ENCODE assay signal across 1 cellular context in the genomic region with DNA sequence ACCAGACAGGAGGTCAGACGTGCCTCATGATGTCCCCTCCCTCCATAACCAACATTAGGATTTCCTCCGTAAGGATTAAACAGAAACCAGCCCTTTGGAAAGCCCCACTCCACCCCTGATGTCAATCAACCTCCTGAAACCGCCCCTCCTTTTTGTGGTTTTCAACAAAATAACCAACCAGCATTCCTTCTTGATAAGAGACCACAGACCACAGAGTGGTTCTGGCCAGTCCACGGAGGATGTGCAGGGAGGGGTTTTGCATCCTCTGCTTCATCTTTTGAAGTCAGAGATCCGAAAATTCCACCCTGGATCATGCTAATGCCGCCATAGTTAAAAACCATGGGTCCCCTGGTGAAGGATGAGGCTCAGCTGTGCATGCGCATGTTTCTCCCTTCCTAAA.
TF ChIP-seq lines count a peak whose summit lies in the region.

No MANE protein-coding gene starts in this region.

TF ChIP-seq in HepG2, 621 proteins besides CTCF, POLR2A, EP300 and RAD21 (continued from another document):
- TF ChIP-seq ZNF616 (CRISPR knock-in tag; IDR thresholded peaks at IDR 0.05; ENCODE audit: low read depth) (no peak), ZNF547 (CRISPR knock-in tag; IDR thresholded peaks at IDR 0.05) (no peak), NFIC (IDR thresholded peaks at IDR 0.05; ENCODE audit: low read length) (no peak), AKAP8 (CRISPR knock-in tag; IDR thresholded peaks at IDR 0.05) (no peak), ZNF256 (CRISPR knock-in tag; conservative IDR thresholded peaks at IDR 0.05) (no peak)
- TF ChIP-seq, protein P1, sequence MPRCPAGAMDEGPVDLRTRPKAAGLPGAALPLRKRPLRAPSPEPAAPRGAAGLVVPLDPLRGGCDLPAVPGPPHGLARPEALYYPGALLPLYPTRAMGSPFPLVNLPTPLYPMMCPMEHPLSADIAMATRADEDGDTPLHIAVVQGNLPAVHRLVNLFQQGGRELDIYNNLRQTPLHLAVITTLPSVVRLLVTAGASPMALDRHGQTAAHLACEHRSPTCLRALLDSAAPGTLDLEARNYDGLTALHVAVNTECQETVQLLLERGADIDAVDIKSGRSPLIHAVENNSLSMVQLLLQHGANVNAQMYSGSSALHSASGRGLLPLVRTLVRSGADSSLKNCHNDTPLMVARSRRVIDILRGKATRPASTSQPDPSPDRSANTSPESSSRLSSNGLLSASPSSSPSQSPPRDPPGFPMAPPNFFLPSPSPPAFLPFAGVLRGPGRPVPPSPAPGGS (CRISPR knock-in tag; IDR thresholded peaks at IDR 0.05), result no peak
- TF ChIP-seq, protein P2, sequence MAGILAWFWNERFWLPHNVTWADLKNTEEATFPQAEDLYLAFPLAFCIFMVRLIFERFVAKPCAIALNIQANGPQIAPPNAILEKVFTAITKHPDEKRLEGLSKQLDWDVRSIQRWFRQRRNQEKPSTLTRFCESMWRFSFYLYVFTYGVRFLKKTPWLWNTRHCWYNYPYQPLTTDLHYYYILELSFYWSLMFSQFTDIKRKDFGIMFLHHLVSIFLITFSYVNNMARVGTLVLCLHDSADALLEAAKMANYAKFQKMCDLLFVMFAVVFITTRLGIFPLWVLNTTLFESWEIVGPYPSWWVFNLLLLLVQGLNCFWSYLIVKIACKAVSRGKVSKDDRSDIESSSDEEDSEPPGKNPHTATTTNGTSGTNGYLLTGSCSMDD (CRISPR knock-in tag; IDR thresholded peaks at IDR 0.05), result no peak
- TF ChIP-seq, protein P3, sequence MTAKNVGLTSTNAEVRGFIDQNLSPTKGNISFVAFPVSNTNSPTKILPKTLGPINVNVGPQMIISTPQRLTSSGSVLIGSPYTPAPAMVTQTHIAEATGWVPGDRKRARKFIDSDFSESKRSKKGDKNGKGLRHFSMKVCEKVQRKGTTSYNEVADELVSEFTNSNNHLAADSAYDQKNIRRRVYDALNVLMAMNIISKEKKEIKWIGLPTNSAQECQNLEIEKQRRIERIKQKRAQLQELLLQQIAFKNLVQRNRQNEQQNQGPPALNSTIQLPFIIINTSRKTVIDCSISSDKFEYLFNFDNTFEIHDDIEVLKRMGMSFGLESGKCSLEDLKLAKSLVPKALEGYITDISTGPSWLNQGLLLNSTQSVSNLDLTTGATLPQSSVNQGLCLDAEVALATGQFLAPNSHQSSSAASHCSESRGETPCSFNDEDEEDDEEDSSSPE (CRISPR knock-in tag; IDR thresholded peaks at IDR 0.05), result no peak
